In genomic region chr3:155009217-155009616, GRCh38 we compare ENCODE assay signal across 25 cellular contexts.
"Had no signal": no experiment of that assay in that cellular context is flagged by ENCODE, and none has a peak within 500 bp of the region (broad histone marks: within the 10 kb centered on the region; RNA-seq: fewer than 3 reads in every experiment).

No MANE protein-coding gene starts in this region.

- H3K4me3 ChIP-seq: colonic mucosa, esophagus squamous epithelium, gastrocnemius medialis, heart right ventricle, left lung, lower lobe of right lung, mucosa of descending colon had no signal

- H3K27me3 ChIP-seq: colonic mucosa, esophagus squamous epithelium, gastrocnemius medialis, left lung had no signal

- H3K36me3 ChIP-seq: colonic mucosa, esophagus squamous epithelium, gastrocnemius medialis, heart right ventricle, left lung, lower lobe of right lung had no signal

- H3K4me1 ChIP-seq: colonic mucosa, esophagus squamous epithelium, gastrocnemius medialis, heart right ventricle, left lung, lower lobe of right lung had no signal

- H3K9me3 ChIP-seq: colonic mucosa, esophagus squamous epithelium, gastrocnemius medialis, lower lobe of right lung, mucosa of descending colon had no signal

- H3K27ac ChIP-seq: colonic mucosa, epithelial cell of prostate, esophagus squamous epithelium, gastrocnemius medialis, heart right ventricle, left lung, lower lobe of right lung had no signal

- ATAC-seq: effector memory CD8-positive, alpha-beta T cell; esophagus mucosa; gastrocnemius medialis; heart right ventricle; left cardiac atrium; left lung; left ventricle myocardium superior; lower lobe of right lung; mucosa of descending colon had no signal

- DNase-seq: colonic mucosa; cortex of kidney; effector CD8-positive, alpha-beta T cell; effector memory CD8-positive, alpha-beta T cell; endodermal cell; erythroblast; esophagus squamous epithelium; foreskin fibroblast; gastrocnemius medialis; glutamatergic neuron; head of caudate nucleus; heart right ventricle; hippocampal formation; left cardiac atrium; left lung; left ventricle myocardium superior; lower lobe of right lung; mesenchymal stem cell; mucosa of descending colon; naive B cell had no signal

- FAIRE-seq: endometrium, islet of Langerhans, keratinocyte had no signal
